1 cellular context compared by ENCODE assay signal in genomic region chr9:116465591-116466288, GRCh38.
TF ChIP-seq lines count a peak whose summit lies in the region.

No MANE protein-coding gene starts in this region.

TF ChIP-seq in K562, 482 proteins besides CTCF, POLR2A, EP300 and RAD21 (continued from another document):
- TF ChIP-seq ATF3 (IDR thresholded peaks at IDR 0.05) (no peak), ATF3 (CRISPR knock-in tag; conservative IDR thresholded peaks at IDR 0.05) (no peak), ZBTB17 (CRISPR knock-in tag; IDR thresholded peaks at IDR 0.05) (no peak), SNIP1 (IDR thresholded peaks at IDR 0.05; ENCODE audit: low read depth) (no peak), SUPT5H (IDR thresholded peaks at IDR 0.05) (0 out of 2 replicates have a peak, but pooled peaks have one; percentile 12), RBBP5 (IDR thresholded peaks at IDR 0.05; ENCODE audit: borderline replicate concordance, insufficient read depth, low read length, poor library complexity, severe bottlenecking) (peak; percentile 15), ZNF408 (CRISPR knock-in tag; IDR thresholded peaks at IDR 0.05; ENCODE audit: low read depth) (no peak), ZSCAN32 (CRISPR knock-in tag; IDR thresholded peaks at IDR 0.05) (no peak), ZEB2 (IDR thresholded peaks at IDR 0.05) (no peak), NKRF (IDR thresholded peaks at IDR 0.05; ENCODE audit: borderline replicate concordance) (0 out of 2 replicates have a peak, but pooled peaks have one; percentile 16), ZNF175 (CRISPR knock-in tag; IDR thresholded peaks at IDR 0.05; ENCODE audit: low read depth) (no peak), NFRKB (IDR thresholded peaks at IDR 0.05; ENCODE audit: low read depth) (0 out of 2 replicates have a peak, but pooled peaks have one; percentile 35), MTA2 (IDR thresholded peaks at IDR 0.05; ENCODE audit: low read depth) (no peak), ZBTB11 (CRISPR knock-in tag; IDR thresholded peaks at IDR 0.05) (no peak; a peak in 1 of 6 replicates), ZNF584 (CRISPR knock-in tag; IDR thresholded peaks at IDR 0.05; ENCODE audit: low read depth) (no peak; the same call in 1 of the 2 replicates), POLR2AphosphoS5 (IDR thresholded peaks at IDR 0.05; ENCODE audit: control insufficient read depth, insufficient read depth, low read depth, low read length) (no peak), ASH1L (IDR thresholded peaks at IDR 0.05; ENCODE audit: borderline replicate concordance, low read depth, partially characterized antibody) (no peak), ELF1 (tag; IDR thresholded peaks at IDR 0.05) (no peak), FOXK2 (conservative IDR thresholded peaks at IDR 0.05 in 1 of 2, IDR thresholded peaks at IDR 0.05 in 1 of 2; ENCODE audit: low read depth in 2 of 2) (no peak), TAL1 (IDR thresholded peaks at IDR 0.05) (no peak), SFPQ (IDR thresholded peaks at IDR 0.05; ENCODE audit: low read depth, low read length) (no peak), FOXJ2 (tag; IDR thresholded peaks at IDR 0.05) (no peak), MEF2D (tag; conservative IDR thresholded peaks at IDR 0.05; ENCODE audit: low read depth) (no peak), CBFA2T3 (IDR thresholded peaks at IDR 0.05) (no peak), ZNF431 (CRISPR knock-in tag; IDR thresholded peaks at IDR 0.05) (no peak), HNRNPLL (IDR thresholded peaks at IDR 0.05; ENCODE audit: low read depth, low read length, poor library complexity, severe bottlenecking) (peak; percentile 2), CHD1 (IDR thresholded peaks at IDR 0.05; ENCODE audit: low read length) (peak; percentile 49), RBFOX2 (IDR thresholded peaks at IDR 0.05; ENCODE audit: low read depth, low read length) (peak; percentile 15; the same call in 1 of the 2 replicates), PTRF (tag; IDR thresholded peaks at IDR 0.05) (peak; percentile 46; the same call in 1 of the 2 replicates), L3MBTL2 (IDR thresholded peaks at IDR 0.05) (0 out of 2 replicates have a peak, but pooled peaks have one; percentile 50), BRF2 (IDR thresholded peaks at IDR 0.05; ENCODE audit: borderline replicate concordance, insufficient read depth, insufficient read length) (no peak)
- TF ChIP-seq, protein P1, sequence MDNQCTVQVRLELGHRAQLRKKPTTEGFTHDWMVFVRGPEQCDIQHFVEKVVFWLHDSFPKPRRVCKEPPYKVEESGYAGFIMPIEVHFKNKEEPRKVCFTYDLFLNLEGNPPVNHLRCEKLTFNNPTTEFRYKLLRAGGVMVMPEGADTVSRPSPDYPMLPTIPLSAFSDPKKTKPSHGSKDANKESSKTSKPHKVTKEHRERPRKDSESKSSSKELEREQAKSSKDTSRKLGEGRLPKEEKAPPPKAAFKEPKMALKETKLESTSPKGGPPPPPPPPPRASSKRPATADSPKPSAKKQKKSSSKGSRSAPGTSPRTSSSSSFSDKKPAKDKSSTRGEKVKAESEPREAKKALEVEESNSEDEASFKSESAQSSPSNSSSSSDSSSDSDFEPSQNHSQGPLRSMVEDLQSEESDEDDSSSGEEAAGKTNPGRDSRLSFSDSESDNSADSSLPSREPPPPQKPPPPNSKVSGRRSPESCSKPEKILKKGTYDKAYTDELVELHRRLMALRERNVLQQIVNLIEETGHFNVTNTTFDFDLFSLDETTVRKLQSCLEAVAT (IDR thresholded peaks at IDR 0.05): peak in 1 of 2 experiments; percentile 8; a peak in 1 of 4 replicates
- TF ChIP-seq, protein P2, sequence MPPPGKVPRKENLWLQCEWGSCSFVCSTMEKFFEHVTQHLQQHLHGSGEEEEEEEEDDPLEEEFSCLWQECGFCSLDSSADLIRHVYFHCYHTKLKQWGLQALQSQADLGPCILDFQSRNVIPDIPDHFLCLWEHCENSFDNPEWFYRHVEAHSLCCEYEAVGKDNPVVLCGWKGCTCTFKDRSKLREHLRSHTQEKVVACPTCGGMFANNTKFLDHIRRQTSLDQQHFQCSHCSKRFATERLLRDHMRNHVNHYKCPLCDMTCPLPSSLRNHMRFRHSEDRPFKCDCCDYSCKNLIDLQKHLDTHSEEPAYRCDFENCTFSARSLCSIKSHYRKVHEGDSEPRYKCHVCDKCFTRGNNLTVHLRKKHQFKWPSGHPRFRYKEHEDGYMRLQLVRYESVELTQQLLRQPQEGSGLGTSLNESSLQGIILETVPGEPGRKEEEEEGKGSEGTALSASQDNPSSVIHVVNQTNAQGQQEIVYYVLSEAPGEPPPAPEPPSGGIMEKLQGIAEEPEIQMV (tag; conservative IDR thresholded peaks at IDR 0.05; ENCODE audit: low read depth): peak; percentile 30; the same call in 1 of the 2 replicates
- TF ChIP-seq, protein P3, sequence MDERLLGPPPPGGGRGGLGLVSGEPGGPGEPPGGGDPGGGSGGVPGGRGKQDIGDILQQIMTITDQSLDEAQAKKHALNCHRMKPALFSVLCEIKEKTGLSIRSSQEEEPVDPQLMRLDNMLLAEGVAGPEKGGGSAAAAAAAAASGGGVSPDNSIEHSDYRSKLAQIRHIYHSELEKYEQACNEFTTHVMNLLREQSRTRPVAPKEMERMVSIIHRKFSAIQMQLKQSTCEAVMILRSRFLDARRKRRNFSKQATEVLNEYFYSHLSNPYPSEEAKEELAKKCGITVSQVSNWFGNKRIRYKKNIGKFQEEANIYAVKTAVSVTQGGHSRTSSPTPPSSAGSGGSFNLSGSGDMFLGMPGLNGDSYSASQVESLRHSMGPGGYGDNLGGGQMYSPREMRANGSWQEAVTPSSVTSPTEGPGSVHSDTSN (CRISPR knock-in tag; IDR thresholded peaks at IDR 0.05; ENCODE audit: low read depth): no peak
- TF ChIP-seq, protein P3 (tag; conservative IDR thresholded peaks at IDR 0.05; ENCODE audit: low read depth): 0 out of 2 replicates have a peak, but pooled peaks have one; percentile 10
- TF ChIP-seq, protein P4, sequence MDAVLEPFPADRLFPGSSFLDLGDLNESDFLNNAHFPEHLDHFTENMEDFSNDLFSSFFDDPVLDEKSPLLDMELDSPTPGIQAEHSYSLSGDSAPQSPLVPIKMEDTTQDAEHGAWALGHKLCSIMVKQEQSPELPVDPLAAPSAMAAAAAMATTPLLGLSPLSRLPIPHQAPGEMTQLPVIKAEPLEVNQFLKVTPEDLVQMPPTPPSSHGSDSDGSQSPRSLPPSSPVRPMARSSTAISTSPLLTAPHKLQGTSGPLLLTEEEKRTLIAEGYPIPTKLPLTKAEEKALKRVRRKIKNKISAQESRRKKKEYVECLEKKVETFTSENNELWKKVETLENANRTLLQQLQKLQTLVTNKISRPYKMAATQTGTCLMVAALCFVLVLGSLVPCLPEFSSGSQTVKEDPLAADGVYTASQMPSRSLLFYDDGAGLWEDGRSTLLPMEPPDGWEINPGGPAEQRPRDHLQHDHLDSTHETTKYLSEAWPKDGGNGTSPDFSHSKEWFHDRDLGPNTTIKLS (IDR thresholded peaks at IDR 0.05; ENCODE audit: borderline replicate concordance, low read depth): no peak
